In the genomic region with DNA sequence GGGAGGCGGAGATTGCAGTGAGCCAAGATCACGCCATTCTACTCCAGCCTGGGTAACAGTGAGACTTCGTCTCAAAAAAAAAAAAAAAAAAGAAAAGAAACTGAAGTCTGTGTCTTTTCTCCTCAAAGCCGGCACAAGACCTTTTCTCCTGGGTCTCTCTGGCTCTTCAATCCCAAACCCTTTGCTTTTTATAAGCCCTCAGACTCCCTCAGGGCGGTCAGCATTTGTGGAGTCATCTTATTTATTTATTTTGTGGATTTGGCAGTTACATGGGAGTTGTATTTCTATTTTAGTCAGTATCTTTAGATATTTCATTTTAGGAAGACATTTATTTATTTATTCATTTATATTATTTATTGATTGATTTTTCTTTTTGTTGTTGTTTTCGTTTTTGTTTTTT, we compare ENCODE assay signal across 1 cellular context.
TF ChIP-seq lines count a peak whose summit lies in the region.

No MANE protein-coding gene starts in this region.

TF ChIP-seq in HCT116, 20 proteins besides CTCF, POLR2A, EP300 and RAD21:
- TF ChIP-seq, protein P1, sequence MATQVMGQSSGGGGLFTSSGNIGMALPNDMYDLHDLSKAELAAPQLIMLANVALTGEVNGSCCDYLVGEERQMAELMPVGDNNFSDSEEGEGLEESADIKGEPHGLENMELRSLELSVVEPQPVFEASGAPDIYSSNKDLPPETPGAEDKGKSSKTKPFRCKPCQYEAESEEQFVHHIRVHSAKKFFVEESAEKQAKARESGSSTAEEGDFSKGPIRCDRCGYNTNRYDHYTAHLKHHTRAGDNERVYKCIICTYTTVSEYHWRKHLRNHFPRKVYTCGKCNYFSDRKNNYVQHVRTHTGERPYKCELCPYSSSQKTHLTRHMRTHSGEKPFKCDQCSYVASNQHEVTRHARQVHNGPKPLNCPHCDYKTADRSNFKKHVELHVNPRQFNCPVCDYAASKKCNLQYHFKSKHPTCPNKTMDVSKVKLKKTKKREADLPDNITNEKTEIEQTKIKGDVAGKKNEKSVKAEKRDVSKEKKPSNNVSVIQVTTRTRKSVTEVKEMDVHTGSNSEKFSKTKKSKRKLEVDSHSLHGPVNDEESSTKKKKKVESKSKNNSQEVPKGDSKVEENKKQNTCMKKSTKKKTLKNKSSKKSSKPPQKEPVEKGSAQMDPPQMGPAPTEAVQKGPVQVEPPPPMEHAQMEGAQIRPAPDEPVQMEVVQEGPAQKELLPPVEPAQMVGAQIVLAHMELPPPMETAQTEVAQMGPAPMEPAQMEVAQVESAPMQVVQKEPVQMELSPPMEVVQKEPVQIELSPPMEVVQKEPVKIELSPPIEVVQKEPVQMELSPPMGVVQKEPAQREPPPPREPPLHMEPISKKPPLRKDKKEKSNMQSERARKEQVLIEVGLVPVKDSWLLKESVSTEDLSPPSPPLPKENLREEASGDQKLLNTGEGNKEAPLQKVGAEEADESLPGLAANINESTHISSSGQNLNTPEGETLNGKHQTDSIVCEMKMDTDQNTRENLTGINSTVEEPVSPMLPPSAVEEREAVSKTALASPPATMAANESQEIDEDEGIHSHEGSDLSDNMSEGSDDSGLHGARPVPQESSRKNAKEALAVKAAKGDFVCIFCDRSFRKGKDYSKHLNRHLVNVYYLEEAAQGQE (IDR thresholded peaks at IDR 0.05; ENCODE audit: low read depth): no peak
- TF ChIP-seq, protein P2, sequence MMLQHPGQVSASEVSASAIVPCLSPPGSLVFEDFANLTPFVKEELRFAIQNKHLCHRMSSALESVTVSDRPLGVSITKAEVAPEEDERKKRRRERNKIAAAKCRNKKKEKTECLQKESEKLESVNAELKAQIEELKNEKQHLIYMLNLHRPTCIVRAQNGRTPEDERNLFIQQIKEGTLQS (IDR thresholded peaks at IDR 0.05): no peak
- no peak for TF ChIP-seq YY1 (IDR thresholded peaks at IDR 0.05; ENCODE audit: extremely low read depth, insufficient replicate concordance, low read depth, low read length)
- no peak for TF ChIP-seq FOSL1 (IDR thresholded peaks at IDR 0.05; ENCODE audit: low read depth)
- TF ChIP-seq SIN3A (IDR thresholded peaks at IDR 0.05; ENCODE audit: low read depth): no peak
- TF ChIP-seq, protein P3, sequence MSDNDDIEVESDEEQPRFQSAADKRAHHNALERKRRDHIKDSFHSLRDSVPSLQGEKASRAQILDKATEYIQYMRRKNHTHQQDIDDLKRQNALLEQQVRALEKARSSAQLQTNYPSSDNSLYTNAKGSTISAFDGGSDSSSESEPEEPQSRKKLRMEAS (IDR thresholded peaks at IDR 0.05): no peak
- no peak for TF ChIP-seq SP1 (IDR thresholded peaks at IDR 0.05; ENCODE audit: low read depth)
- TF ChIP-seq ZNF274 (IDR thresholded peaks at IDR 0.05; ENCODE audit: low read depth, low read length): no peak
- TF ChIP-seq CBX3 (IDR thresholded peaks at IDR 0.05; ENCODE audit: low read depth): no peak
- TF ChIP-seq POLR2AphosphoS5 (IDR thresholded peaks at IDR 0.05; ENCODE audit: low read depth, low read length): no peak
- TF ChIP-seq EGR1 (IDR thresholded peaks at IDR 0.05; ENCODE audit: low read depth): no peak
- TF ChIP-seq TCF7L2 (IDR thresholded peaks at IDR 0.05; ENCODE audit: borderline replicate concordance, extremely low read depth, insufficient read depth, insufficient read length): no peak
- no peak for TF ChIP-seq EZH2phosphoT487 (IDR thresholded peaks at IDR 0.05; ENCODE audit: borderline replicate concordance)
